ENCODE assay signal across 8 cellular contexts in genomic region chr12:31658743-31659086, GRCh38. TPM values are rescaled to one million over a fixed set of nuclear protein-coding genes. Genes with fewer than 3 reads are reported as not detected.
DNase-seq lines count a peak whose midpoint lies in the region; ATAC-seq and TF ChIP-seq lines count a peak whose summit lies in the region.

No MANE protein-coding gene starts in this region.

- peak overlapping the region; percentile 54 for H3K27ac Mint-ChIP-seq in activated T-helper 2 cell treated with anti-CD3 and anti-CD28 coated beads, Interferon-gamma antibody, Interleukin-2, Interleukin-4, amounts not matched to agents 10 μg/mL and 5 μg/mL and 100 μg/mL, durations not matched to agents 14 hours and 24 hours and 36 hours

- intact Hi-C loops in HCT116 (cut with micrococcal nuclease): loop anchor here (5.0 to 10.0 kb wide), 4 partner anchors 406 to 1256 kb away; partner anchors contain the start of genes BICD1 and DNM1L
- intact Hi-C loops in activated T-helper 2 cell treated with anti-CD3 and anti-CD28 coated beads, Interferon-gamma antibody, Interleukin-2, Interleukin-4, amounts not matched to agents 10 μg/mL and 5 μg/mL and 100 μg/mL, durations not matched to agents 14 hours and 24 hours and 36 hours (cut with micrococcal nuclease): loop anchor here (1.0 to 5.0 kb wide), 10 partner anchors 71 to 1097 kb away; partner anchors contain the start of genes AMN1, DNM1L, RESF1 and YARS2

- RAD21 ChIA-PET in HCT116 (lab: Charles Lee; ENCODE audit: low non-redundant PET in 1 of 2, low total read pairs in 2 of 2, uncharacterized antibody in 2 of 2, unreplicated experiment in 2 of 2): interaction anchor here in 1 of 2 experiments (0.6 kb wide), 1 partner anchor 402 kb away, joined by 3 read pairs; no protein-coding TSS in a partner anchor

- no peaks in the 10 kb centered on the region for H4K20me1 ChIP-seq in HCT116 (ENCODE audit: insufficient read depth)

- H3K9me3 Mint-ChIP-seq in activated T-helper 2 cell treated with anti-CD3 and anti-CD28 coated beads, Interferon-gamma antibody, Interleukin-2, Interleukin-4, amounts not matched to agents 10 μg/mL and 5 μg/mL and 100 μg/mL, durations not matched to agents 14 hours and 24 hours and 36 hours: no peaks in the 10 kb centered on the region

- no peak for TF ChIP-seq POLR2A in HCT116 (IDR thresholded peaks at IDR 0.05; ENCODE audit: borderline replicate concordance, extremely low read depth, insufficient read depth, insufficient read length)

- H3K4me3 ChIP-seq in AG04449 (ENCODE audit: low read depth, low read length) (peak overlapping the region; percentile 87), HCT116 (replicated peaks in 1 of 2; ENCODE audit: low read depth in 1 of 2, low read length in 2 of 2) (peak overlapping the region; percentile 53 to 82), iPS-20b (ENCODE audit: low read length) (peak overlapping the region; percentile 95), thymus (ENCODE audit: low read length) (peak overlapping the region; percentile 87)

- H3K79me2 ChIP-seq in HCT116 (ENCODE audit: insufficient read depth, low read length): no peaks in the 10 kb centered on the region

- peak overlapping the region; percentile 95 for H3K4me3 Mint-ChIP-seq in activated T-helper 2 cell treated with anti-CD3 and anti-CD28 coated beads, Interferon-gamma antibody, Interleukin-2, Interleukin-4, amounts not matched to agents 10 μg/mL and 5 μg/mL and 100 μg/mL, durations not matched to agents 14 hours and 24 hours and 36 hours (ENCODE audit: low read depth)

- H3K4me1 ChIP-seq in HCT116 (ENCODE audit: control insufficient read depth in 1 of 2, insufficient read depth in 2 of 2, low read length in 2 of 2) (peaks cover 10 to 15% of the 10 kb centered on the region in 2 experiments; a peak in 3 of 4 replicates), iPS-20b (ENCODE audit: insufficient read depth, low read length) (no peaks in the 10 kb centered on the region; the same call in 1 of the 2 replicates), thymus (ENCODE audit: control insufficient read depth, insufficient read depth, low read length) (peaks cover 4% of the 10 kb centered on the region)

- TF ChIP-seq CTCF in AG04449 (IDR thresholded peaks at IDR 0.05; ENCODE audit: insufficient read depth, low read length, missing control alignments) (no peak), HCT116 (IDR thresholded peaks at IDR 0.05 in 2 of 3, conservative IDR thresholded peaks at IDR 0.05 in 1 of 3; ENCODE audit: borderline replicate concordance in 1 of 3, insufficient read depth in 1 of 3, low read depth in 2 of 3, low read length in 2 of 3) (no peak)

- no peaks in the 10 kb centered on the region for H3K27me3 Mint-ChIP-seq in activated T-helper 2 cell treated with anti-CD3 and anti-CD28 coated beads, Interferon-gamma antibody, Interleukin-2, Interleukin-4, amounts not matched to agents 10 μg/mL and 5 μg/mL and 100 μg/mL, durations not matched to agents 14 hours and 24 hours and 36 hours (ENCODE audit: low read depth)

- H3K27me3 ChIP-seq in HCT116 (ENCODE audit: insufficient read depth, low read length): no peaks in the 10 kb centered on the region
- H3K27me3 ChIP-seq in iPS-20b (ENCODE audit: insufficient read depth, low read length): no peaks in the 10 kb centered on the region
- no peaks in the 10 kb centered on the region for H3K27me3 ChIP-seq in thymus (ENCODE audit: control insufficient read depth, insufficient read depth)

- no peaks in the 10 kb centered on the region for H3K36me3 Mint-ChIP-seq in activated T-helper 2 cell treated with anti-CD3 and anti-CD28 coated beads, Interferon-gamma antibody, Interleukin-2, Interleukin-4, amounts not matched to agents 10 μg/mL and 5 μg/mL and 100 μg/mL, durations not matched to agents 14 hours and 24 hours and 36 hours (ENCODE audit: low read depth)

- POLR2A ChIA-PET in AG04449 (lab: Yijun Ruan, JAX) (interaction anchor here (0.6 kb wide), 1 partner anchor 300 kb away, joined by 3 read pairs; the partner anchor contains the start of gene RESF1), HCT116 (lab: Charles Lee) (interaction anchor here (0.6 to 2.2 kb wide), 3 partner anchors 11 to 75 kb away, joined by 3 to 7 read pairs (median 4); no protein-coding TSS in a partner anchor)

- peak; percentile 4; the same call in 1 of the 2 replicates for ATAC-seq in HCT116

- peak overlapping the region; percentile 68 for H3K9ac ChIP-seq in HCT116 (ENCODE audit: low read length)
- peak overlapping the region; percentile 81; the same call in 1 of the 2 replicates for H3K9ac ChIP-seq in iPS-20b (ENCODE audit: low read depth, low read length)

- H3K4me1 Mint-ChIP-seq in activated T-helper 2 cell treated with anti-CD3 and anti-CD28 coated beads, Interferon-gamma antibody, Interleukin-2, Interleukin-4, amounts not matched to agents 10 μg/mL and 5 μg/mL and 100 μg/mL, durations not matched to agents 14 hours and 24 hours and 36 hours (ENCODE audit: low read depth): peaks cover 5% of the 10 kb centered on the region

- H3K36me3 ChIP-seq in HCT116 (ENCODE audit: control insufficient read depth in 1 of 2, insufficient read depth in 2 of 2, low read length in 2 of 2) (no peaks in the 10 kb centered on the region), iPS-20b (ENCODE audit: insufficient read depth, low read depth, low read length) (no peaks in the 10 kb centered on the region), thymus (ENCODE audit: control insufficient read depth, insufficient read depth) (no peaks in the 10 kb centered on the region)

- no peak for TF ChIP-seq RAD21 in HCT116 (IDR thresholded peaks at IDR 0.05; ENCODE audit: low read depth)

- H3K9me3 ChIP-seq in HCT116 (ENCODE audit: control insufficient read depth in 1 of 2, insufficient read depth in 1 of 2, low read depth in 1 of 2, low read length in 2 of 2) (no peaks in the 10 kb centered on the region), iPS-20b (ENCODE audit: insufficient read depth, low read depth, low read length) (no peaks in the 10 kb centered on the region), thymus (ENCODE audit: control insufficient read depth) (no peaks in the 10 kb centered on the region)

- H3K27ac ChIP-seq in HCT116 (ENCODE audit: low read depth, low read length): peak overlapping the region; percentile 75
- no peak overlapping the region for H3K27ac ChIP-seq in iPS-20b (ENCODE audit: low read length)
- peak overlapping the region; percentile 99 for H3K27ac ChIP-seq in thymus (ENCODE audit: low read depth)

- WGBS in thymus: 2% methylated on average over 6 of the region's 6 CpGs

- CTCF ChIA-PET in AG04449 (lab: Yijun Ruan, JAX): interaction anchor here (0.9 to 1.9 kb wide), 2 partner anchors 378 to 402 kb away, joined by 3 to 4 read pairs; no protein-coding TSS in a partner anchor
- CTCF ChIA-PET in HCT116 (lab: Charles Lee): interaction anchor here (0.9 to 1.8 kb wide), 4 partner anchors 256 to 654 kb away, joined by 3 to 4 read pairs (median 4); no protein-coding TSS in a partner anchor

- no peaks in the 10 kb centered on the region for H3K9me2 ChIP-seq in HCT116 (ENCODE audit: insufficient read depth)

- TSS peak; percentile 42 for BruUV-seq in HCT116 (replicated peaks; lab: Mats Ljungman, UMichigan)

- peak overlapping the region; percentile 95 for H2AFZ ChIP-seq in HCT116 (ENCODE audit: low read depth, low read length, poor library complexity, severe bottlenecking)

- DNase-seq in AG04449 (ENCODE audit: low read depth, low spot score): no peak
- no peak for DNase-seq in HCT116 (ENCODE audit: low read depth, low spot score)
- no peak for DNase-seq in activated T-helper 2 cell treated with anti-CD3 and anti-CD28 coated beads, Interferon-gamma antibody, Interleukin-2, Interleukin-4, amounts not matched to agents 10 μg/mL and 5 μg/mL and 100 μg/mL, durations not matched to agents 14 hours and 24 hours and 36 hours (ENCODE audit: low spot score)
- DNase-seq in activated gamma-delta T cell treated with Interleukin-2 at 50 U/mL for 16 hours: no peak
- no peak for DNase-seq in NCI-H1436 (lab: John Stamatoyannopoulos, UW)
- DNase-seq in SKM-1 (lab: John Stamatoyannopoulos, UW; ENCODE audit: unreplicated experiment): no peak

- peak overlapping the region; percentile 94 for H3K4me2 ChIP-seq in HCT116 (ENCODE audit: low read length)

TF ChIP-seq in HCT116, 20 proteins besides CTCF, POLR2A, EP300 and RAD21:
- no peak for TF ChIP-seq EZH2 (IDR thresholded peaks at IDR 0.05)
- TF ChIP-seq YY1 (IDR thresholded peaks at IDR 0.05; ENCODE audit: extremely low read depth, insufficient replicate concordance, low read depth, low read length): no peak
- TF ChIP-seq, protein P1, sequence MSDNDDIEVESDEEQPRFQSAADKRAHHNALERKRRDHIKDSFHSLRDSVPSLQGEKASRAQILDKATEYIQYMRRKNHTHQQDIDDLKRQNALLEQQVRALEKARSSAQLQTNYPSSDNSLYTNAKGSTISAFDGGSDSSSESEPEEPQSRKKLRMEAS (IDR thresholded peaks at IDR 0.05): no peak
- TF ChIP-seq ZBTB33 (IDR thresholded peaks at IDR 0.05; ENCODE audit: extremely low read depth, insufficient replicate concordance, low read length): no peak
- no peak for TF ChIP-seq SRF (IDR thresholded peaks at IDR 0.05; ENCODE audit: low read depth)
- no peak for TF ChIP-seq JUND (IDR thresholded peaks at IDR 0.05)
- TF ChIP-seq ZNF274 (IDR thresholded peaks at IDR 0.05; ENCODE audit: low read depth, low read length): no peak
- no peak for TF ChIP-seq EGR1 (IDR thresholded peaks at IDR 0.05; ENCODE audit: low read depth)
- TF ChIP-seq TCF7L2 (IDR thresholded peaks at IDR 0.05; ENCODE audit: borderline replicate concordance, extremely low read depth, insufficient read depth, insufficient read length): no peak
- TF ChIP-seq CBX3 (IDR thresholded peaks at IDR 0.05; ENCODE audit: low read depth): no peak

RNA-seq across cellular contexts. Expression of gene ETFBKMT, which starts 0.8 kb away (rescaled TPM):
- 1.7 TPM for total RNA-seq in HCT116 (2021; ENCODE audit: unreplicated experiment)
- 0.64 and 0.81 TPM in 2 replicates for polyA plus RNA-seq in HCT116 (2012)
- 0.37 and 0.39 TPM in 2 replicates for total RNA-seq in activated T-helper 2 cell treated with anti-CD3 and anti-CD28 coated beads, Interferon-gamma antibody, Interleukin-2, Interleukin-4, amounts not matched to agents 10 μg/mL and 5 μg/mL and 100 μg/mL, durations not matched to agents 14 hours and 24 hours and 36 hours
- 1.5 TPM for polyA plus RNA-seq in thymus
